Comparison of ENCODE assay signal across 16 cellular contexts in the genomic region with DNA sequence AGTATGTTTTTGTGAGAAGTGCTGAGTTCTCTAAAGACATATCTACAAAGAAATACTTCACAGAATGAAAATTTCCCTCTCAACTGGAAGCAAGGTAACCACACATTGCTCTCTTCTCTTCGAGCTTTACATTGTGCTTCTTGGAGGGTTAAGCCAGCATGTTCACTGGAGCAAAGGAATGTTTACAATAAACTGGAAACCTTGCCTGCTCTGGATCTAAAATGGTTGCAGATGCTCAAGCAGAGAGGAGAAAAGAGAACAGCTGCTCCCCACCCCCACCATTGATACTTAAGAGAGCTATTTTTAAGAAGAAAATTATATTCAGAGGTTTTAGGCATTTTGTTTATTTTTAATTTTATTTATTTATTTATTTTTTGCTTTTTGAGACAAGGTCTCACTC.
DNase-seq lines count a peak whose midpoint lies in the region; ATAC-seq and TF ChIP-seq lines count a peak whose summit lies in the region.
"Had no signal": no experiment of that assay in that cellular context is flagged by ENCODE, and none has a peak within 500 bp of the region (broad histone marks: within the 10 kb centered on the region; RNA-seq: fewer than 3 reads in every experiment).

No MANE protein-coding gene starts in this region.

- no peak overlapping the region for H3K4me3 Mint-ChIP-seq in mesothelial cell of epicardium
- H3K4me3 Mint-ChIP-seq: CD14-positive monocyte; CD8-positive, alpha-beta T cell had no signal

- peak overlapping the region; percentile 50 for H3K4me3 ChIP-seq in SK-N-MC
- H3K4me3 ChIP-seq: GM12878, K562 had no signal

- TF ChIP-seq CTCF in mesothelial cell of epicardium (IDR thresholded peaks at IDR 0.05; ENCODE audit: unreplicated experiment) = no peak

- no peaks in the 10 kb centered on the region for H3K9me3 ChIP-seq in SK-N-MC (ENCODE audit: low read depth, low read length)

- H3K27ac ChIP-seq in SK-N-MC = peak overlapping the region; percentile 74

- H3K9me3 Mint-ChIP-seq in mesothelial cell of epicardium = peaks cover 8% of the 10 kb centered on the region
- H3K9me3 Mint-ChIP-seq: CD8-positive, alpha-beta T cell had no signal

- peaks cover 4% of the 10 kb centered on the region for H3K4me1 Mint-ChIP-seq in mesothelial cell of epicardium

- H3K36me3 Mint-ChIP-seq in mesothelial cell of epicardium = no peaks in the 10 kb centered on the region
- H3K36me3 Mint-ChIP-seq: CD14-positive monocyte; CD8-positive, alpha-beta T cell had no signal

- peak overlapping the region; percentile 8 for H3K27ac Mint-ChIP-seq in mesothelial cell of epicardium
- H3K27ac Mint-ChIP-seq: CD14-positive monocyte; CD8-positive, alpha-beta T cell had no signal

- no peaks in the 10 kb centered on the region for H3K27me3 Mint-ChIP-seq in mesothelial cell of epicardium (ENCODE audit: low read depth)

- DNase-seq in EH (ENCODE audit: low read depth) = peak; percentile 3
- DNase-seq in SK-N-MC (ENCODE audit: low read depth, low spot score) = no peak
- peak; percentile 17 for DNase-seq in fibroblast of the conjunctiva (ENCODE audit: low read depth)
- DNase-seq in mesothelial cell of epicardium (ENCODE audit: low spot score in 2 of 2, unreplicated experiment in 2 of 2) = no peak
- DNase-seq in D341Med (ENCODE audit: low spot score) = no peak
- no peak for DNase-seq in G401 (ENCODE audit: low spot score)
- no peak for DNase-seq in activated CD8-positive, alpha-beta memory T cell treated with anti-CD3 and anti-CD28 coated beads for 24 hours
- DNase-seq: CD8-positive, alpha-beta T cell; COR-L47; DND-41; HCEC 1CT had no signal

- ATAC-seq in GM21737 (IDR thresholded peaks at IDR 0.05; ENCODE audit: unreplicated experiment) = no peak
- ATAC-seq: CD8-positive, alpha-beta T cell; GM12878; HepG2; K562 had no signal

- no peak overlapping the region for H3K9ac ChIP-seq in SK-N-MC (ENCODE audit: insufficient read length)

- H3K36me3 ChIP-seq in SK-N-MC (ENCODE audit: insufficient read depth, low read length) = no peaks in the 10 kb centered on the region

- in situ Hi-C loops in G401 (cut with HindIII; ENCODE audit: low sequenced_read_pairs) = no loop called here

Comparison
In these comparisons a context has a peak if more than half of its experiments do, and no peak if none do; other contexts are left out.
1. DNase-seq: peak in EH (single experiment) and fibroblast of the conjunctiva (single experiment); none in SK-N-MC (single experiment), mesothelial cell of epicardium (0 of 2), D341Med (single experiment), G401 (single experiment) and activated CD8-positive, alpha-beta memory T cell treated with anti-CD3 and anti-CD28 coated beads for 24 hours (single experiment).